In the genomic region with DNA sequence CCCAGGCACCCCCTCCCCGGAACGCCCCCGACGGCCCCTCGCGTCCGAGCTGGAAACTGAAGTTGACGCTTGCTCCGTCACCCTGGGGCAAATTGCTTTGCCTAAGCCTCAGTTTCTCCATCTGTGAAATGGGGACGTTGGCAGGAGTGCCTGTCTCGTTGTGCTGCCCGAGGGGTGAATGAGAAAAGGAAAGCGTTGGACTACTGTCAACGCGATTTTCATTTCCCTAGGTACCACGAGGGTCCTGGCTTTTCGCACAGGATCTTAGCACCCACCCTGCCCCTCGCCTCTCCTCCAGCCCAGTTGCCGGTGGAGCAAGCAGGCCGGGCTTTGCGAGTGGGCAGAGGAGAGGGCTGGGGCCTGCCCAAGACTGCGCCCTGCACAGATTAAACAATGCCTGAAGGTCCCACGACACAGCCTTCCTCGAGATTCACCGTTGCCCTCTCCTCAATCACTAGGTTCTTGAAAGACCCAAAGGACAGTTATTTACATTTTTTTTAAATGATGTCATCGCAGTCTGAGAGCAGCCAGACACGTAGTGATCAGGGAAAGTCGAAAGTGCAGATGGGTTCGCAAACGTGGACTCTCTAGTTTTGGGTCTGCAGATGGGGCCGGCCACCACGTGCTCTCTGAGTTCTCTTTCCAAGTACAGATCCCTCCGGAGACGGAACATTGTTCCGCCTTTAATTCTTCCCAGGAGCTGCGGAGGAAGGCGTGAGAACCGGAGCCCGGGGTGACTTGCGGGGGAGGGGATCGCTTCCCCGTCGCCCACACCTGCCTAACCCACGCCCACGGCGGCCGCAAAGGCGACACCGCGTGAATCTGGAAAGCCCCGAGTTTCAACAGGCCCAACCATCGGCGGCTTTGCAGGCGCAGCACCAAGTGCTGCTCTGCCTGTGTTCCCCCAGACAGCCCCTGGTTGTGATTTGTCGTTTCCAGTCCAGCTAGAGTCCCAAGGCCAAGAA, we compare ENCODE assay signal across 8 cellular contexts. TPM values are rescaled to one million over a fixed set of nuclear protein-coding genes. Genes with fewer than 3 reads are reported as not detected.
DNase-seq lines count a peak whose midpoint lies in the region; ATAC-seq and TF ChIP-seq lines count a peak whose summit lies in the region.

No MANE protein-coding gene starts in this region.

- peak overlapping the region; percentile 23 for H3K9ac ChIP-seq in endodermal cell (ENCODE audit: extremely low read depth, low read length, poor library complexity, severe bottlenecking)

- H3K9me3 Mint-ChIP-seq in activated CD8-positive, alpha-beta T cell treated with anti-CD3 and anti-CD28 coated beads for 36 hours, result peaks cover 13% of the 10 kb centered on the region
- peaks cover 11% of the 10 kb centered on the region for H3K9me3 Mint-ChIP-seq in endodermal cell

- intact Hi-C loops in activated CD8-positive, alpha-beta T cell treated with anti-CD3 and anti-CD28 coated beads for 36 hours (cut with micrococcal nuclease), result loop anchor here (5.0 kb wide), 1 partner anchor 40 kb away; no protein-coding TSS in a partner anchor

- ATAC-seq in GM19395 (IDR thresholded peaks at IDR 0.05; ENCODE audit: unreplicated experiment) (peak; percentile 66), HG03521 (IDR thresholded peaks at IDR 0.05; ENCODE audit: unreplicated experiment) (peak; percentile 58)
- peak; percentile 57 for ATAC-seq in activated CD8-positive, alpha-beta T cell treated with anti-CD3 and anti-CD28 coated beads for 36 hours

- H3K27ac ChIP-seq in endodermal cell (ENCODE audit: low read depth, low read length), result peak overlapping the region; percentile 72

- no peaks in the 10 kb centered on the region for H3K27me3 ChIP-seq in endodermal cell (ENCODE audit: control insufficient read depth, insufficient read depth, low read length, poor library complexity, severe bottlenecking)

- no peaks in the 10 kb centered on the region for H3K36me3 ChIP-seq in endodermal cell (ENCODE audit: control insufficient read depth, insufficient read depth, low read length)

- no peaks in the 10 kb centered on the region for H3K27me3 Mint-ChIP-seq in activated CD8-positive, alpha-beta T cell treated with anti-CD3 and anti-CD28 coated beads for 36 hours
- peaks cover 2% of the 10 kb centered on the region for H3K27me3 Mint-ChIP-seq in endodermal cell (ENCODE audit: insufficient read depth)

- CTCF ChIA-PET in activated CD8-positive, alpha-beta T cell treated with anti-CD3 and anti-CD28 coated beads for 36 hours (lab: Charles Lee), result interaction anchor here (1.0 to 1.4 kb wide), 3 partner anchors 34 to 132 kb away, joined by 3 read pairs; no protein-coding TSS in a partner anchor

- H3K4me1 Mint-ChIP-seq in activated CD8-positive, alpha-beta T cell treated with anti-CD3 and anti-CD28 coated beads for 36 hours (ENCODE audit: low read depth), result peaks cover 49% of the 10 kb centered on the region
- peaks cover 33% of the 10 kb centered on the region for H3K4me1 Mint-ChIP-seq in endodermal cell

- DNase-seq in AG08396 (ENCODE audit: low spot score), result peak; percentile 86
- DNase-seq in activated CD8-positive, alpha-beta T cell treated with anti-CD3 and anti-CD28 coated beads for 36 hours, result peak; percentile 90
- peak; percentile 83 for DNase-seq in endodermal cell
- peak; percentile 76 for DNase-seq in mucosa of gallbladder (ENCODE audit: low spot score)
- DNase-seq in stimulated activated CD8-positive, alpha-beta memory T cell treated with anti-CD3 and anti-CD28 coated beads, Interleukin-7, amount 100 ng/mL, for 24 hours (ENCODE audit: low read depth), result peak; percentile 73
- no peak for DNase-seq in NCI-H146 treated with DMSO at 0.1 percent for 48 hours (lab: John Stamatoyannopoulos, UW; ENCODE audit: unreplicated experiment)

- no peaks in the 10 kb centered on the region for H3K9me3 ChIP-seq in endodermal cell (ENCODE audit: control insufficient read depth, low read length)

- H3K4me3 ChIP-seq in endodermal cell (ENCODE audit: low read length), result no peak overlapping the region

- peaks cover 9% of the 10 kb centered on the region for H3K36me3 Mint-ChIP-seq in activated CD8-positive, alpha-beta T cell treated with anti-CD3 and anti-CD28 coated beads for 36 hours (ENCODE audit: low read depth)
- peaks cover 2% of the 10 kb centered on the region for H3K36me3 Mint-ChIP-seq in endodermal cell (ENCODE audit: low read depth)

- POLR2A ChIA-PET in activated CD8-positive, alpha-beta T cell treated with anti-CD3 and anti-CD28 coated beads for 36 hours (lab: Charles Lee), result interaction anchor here (0.8 to 1.2 kb wide), 2 partner anchors 91 to 260 kb away, joined by 3 read pairs; no protein-coding TSS in a partner anchor

- WGBS in endodermal cell (ENCODE audit: insufficient coverage in 1 of 2, insufficient read length in 1 of 2), 2 experiments, result 34 to 36% methylated on average over 35 to 55 of the region's 55 CpGs

- TF ChIP-seq CTCF in activated CD8-positive, alpha-beta T cell treated with anti-CD3 and anti-CD28 coated beads for 36 hours (IDR thresholded peaks at IDR 0.05), result no peak
- TF ChIP-seq CTCF in endodermal cell (conservative IDR thresholded peaks at IDR 0.05), result no peak

- H3K27ac Mint-ChIP-seq in activated CD8-positive, alpha-beta T cell treated with anti-CD3 and anti-CD28 coated beads for 36 hours, result peak overlapping the region; percentile 95
- H3K27ac Mint-ChIP-seq in endodermal cell, result peak overlapping the region; percentile 88

- H3K4me1 ChIP-seq in endodermal cell (ENCODE audit: control insufficient read depth, insufficient read depth, low read length), result peaks cover 3% of the 10 kb centered on the region

- H3K4me3 Mint-ChIP-seq in activated CD8-positive, alpha-beta T cell treated with anti-CD3 and anti-CD28 coated beads for 36 hours, result peak overlapping the region; percentile 73
- H3K4me3 Mint-ChIP-seq in endodermal cell, result peak overlapping the region; percentile 52

RNA-seq across cellular contexts. Expression of a gene that starts 54.1 kb away (rescaled TPM):
- not detected for total RNA-seq in activated CD8-positive, alpha-beta T cell treated with anti-CD3 and anti-CD28 coated beads for 36 hours
- total RNA-seq in endodermal cell, result 100 to 1,000 TPM in 1 of 2 donors, 10 to 100 TPM in 1; 85.3 to 105 TPM
- 124 TPM for polyA plus RNA-seq in endodermal cell (2013, experiment 1 of 2)
- 112 TPM for polyA plus RNA-seq in endodermal cell (2013, experiment 2 of 2)
- 128 TPM for total RNA-seq in mucosa of gallbladder

Comparison
In these comparisons a context has a peak if more than half of its experiments do, and no peak if none do; other contexts are left out.
1. RNA of a gene that starts 54.1 kb away (total RNA-seq): 128 TPM in mucosa of gallbladder (single experiment) and 85.3 to 105 TPM in endodermal cell; not detected in activated CD8-positive, alpha-beta T cell treated with anti-CD3 and anti-CD28 coated beads for 36 hours; every median in the first group is over 10 times any median in the second.
2. Peak in every context shown above with its lines, with median percentiles within 50 percentile points of each other: ATAC-seq.